7 cellular contexts compared by ENCODE assay signal in genomic region chr19:6021878-6022569, GRCh38.
DNase-seq lines count a peak whose midpoint lies in the region; ATAC-seq and TF ChIP-seq lines count a peak whose summit lies in the region.

No MANE protein-coding gene starts in this region.

- peak; percentile 92 for DNase-seq in GM13976 (ENCODE audit: low spot score)
- peak; percentile 50 for DNase-seq in NCI-H2196 treated with DMSO at 0.1 percent for 48 hours (lab: John Stamatoyannopoulos, UW; ENCODE audit: unreplicated experiment)
- peak; percentile 69 for DNase-seq in activated CD4-positive, CD25-positive, alpha-beta regulatory T cell treated with anti-CD3 and anti-CD28 coated beads, Interleukin-2, amount 50 U/mL, for 16 hours (ENCODE audit: low read depth, low spot score)
- peak in 53 of 61 donors; percentile 5 to 80 (median 31) for DNase-seq in caudate nucleus (lab: John Stamatoyannopoulos, UW)
- DNase-seq in kidney tubule cell (ENCODE audit: low spot score), result peak; percentile 69
- DNase-seq in stimulated activated CD4-positive, alpha-beta T cell treated with anti-CD3 and anti-CD28 coated beads, Interleukin-2, amount 100 ng/mL, for 24 hours, result peak; percentile 80 to 83

- in situ Hi-C loops in GM13976 (cut with MboI; ENCODE audit: low sequenced_read_pairs, unreplicated experiment), result loop anchor here (10.0 kb wide), 1 partner anchor 217 kb away; the partner anchor contains the start of gene NRTN

- no peak for ATAC-seq in HG02884 (IDR thresholded peaks at IDR 0.05; ENCODE audit: unreplicated experiment)

- no peak overlapping the region for H3K27ac ChIP-seq in caudate nucleus (ENCODE audit: low read depth, low read length)

- peak; percentile 79 for TF ChIP-seq CTCF in GM13976 (IDR thresholded peaks at IDR 0.05; ENCODE audit: borderline replicate concordance, control extremely low read depth, extremely low read depth, insufficient read depth, missing control alignments)

Comparison
In these comparisons a context has a peak if more than half of its experiments do, and no peak if none do; other contexts are left out.
1. DNase-seq: peak in every context shown above with its lines; median percentile 92 in GM13976; 82 in stimulated activated CD4-positive, alpha-beta T cell treated with anti-CD3 and anti-CD28 coated beads, Interleukin-2, amount 100 ng/mL, for 24 hours; 69 in activated CD4-positive, CD25-positive, alpha-beta regulatory T cell treated with anti-CD3 and anti-CD28 coated beads, Interleukin-2, amount 50 U/mL, for 16 hours; 69 in kidney tubule cell; 50 in NCI-H2196 treated with DMSO at 0.1 percent for 48 hours; 31 in caudate nucleus.